ENCODE assay signal across 26 cellular contexts in the genomic region with DNA sequence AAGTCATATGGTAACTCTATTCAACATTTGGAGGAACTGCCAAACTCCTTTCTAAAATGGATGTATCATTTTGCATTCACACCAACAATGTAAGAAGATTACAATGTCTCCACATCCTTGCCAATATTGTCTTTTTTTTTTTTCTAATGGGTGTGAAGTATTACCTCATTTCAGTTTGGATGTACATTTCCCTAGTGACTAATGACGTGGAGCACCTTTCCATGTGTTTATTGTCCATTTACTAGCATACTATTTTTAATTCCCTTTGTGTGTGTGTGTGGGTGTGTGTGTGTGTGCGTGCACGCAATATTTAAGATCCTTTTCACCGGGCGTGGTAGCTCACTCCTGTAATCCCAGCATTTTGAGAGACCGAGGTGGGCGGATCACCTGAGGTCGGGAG.
"Had no signal": no experiment of that assay in that cellular context is flagged by ENCODE, and none has a peak within 500 bp of the region (broad histone marks: within the 10 kb centered on the region; RNA-seq: fewer than 3 reads in every experiment).

No MANE protein-coding gene starts in this region.

- H3K27me3 Mint-ChIP-seq: activated naive CD8-positive, alpha-beta T cell treated with anti-CD3 and anti-CD28 coated beads for 36 hours had no signal

- H3K4me3 ChIP-seq: adrenal gland, ascending aorta, esophagus muscularis mucosa, left ventricle myocardium inferior, lung, pancreas, prostate gland, spleen, suprapubic skin, tibial artery, upper lobe of right lung had no signal

- H3K4me1 ChIP-seq: adrenal gland, ascending aorta, left ventricle myocardium inferior, pancreas, prostate gland, spleen, suprapubic skin, tibial artery, upper lobe of right lung had no signal

- H3K36me3 ChIP-seq: adrenal gland, ascending aorta, esophagus muscularis mucosa, left ventricle myocardium inferior, pancreas, prostate gland, spleen, suprapubic skin, tibial artery, upper lobe of right lung had no signal

- DNase-seq: activated CD4-positive, alpha-beta T cell treated with anti-CD3 and anti-CD28 coated beads for 4 hours; activated CD4-positive, alpha-beta T cell treated with anti-CD3 and anti-CD28 coated beads, Interleukin-2, amount 50 U/mL, for 4 hours; activated CD8-positive, alpha-beta memory T cell treated with anti-CD3 and anti-CD28 coated beads for 24 hours; activated effector memory CD4-positive, alpha-beta T cell treated with anti-CD3 and anti-CD28 coated beads, Interleukin-2, amount 50 U/mL, for 16 hours; activated naive CD4-positive, alpha-beta T cell treated with anti-CD3 and anti-CD28 coated beads for 36 hours; activated naive CD8-positive, alpha-beta T cell treated with anti-CD3 and anti-CD28 coated beads for 36 hours; adrenal gland; caudate nucleus; cortex of kidney; glutamatergic neuron; left ventricle myocardium inferior; nucleus accumbens; spleen; stimulated activated naive CD4-positive, alpha-beta T cell; tibial artery; upper lobe of right lung had no signal

- H3K9me3 Mint-ChIP-seq: activated naive CD8-positive, alpha-beta T cell treated with anti-CD3 and anti-CD28 coated beads for 36 hours; activated T-helper 1 cell treated with anti-CD3 and anti-CD28 coated beads, Interleukin-12 subunit alpha, Interleukin-12 subunit beta, Interleukin-2, Interleukin-4 antibody, amounts not matched to agents 30 ng/mL and 10 ng/mL and 1 ng/mL, durations not matched to agents 14 hours and 24 hours and 36 hours; neural crest cell had no signal

- ATAC-seq: pancreas, upper lobe of right lung had no signal

- H3K9me3 ChIP-seq: adrenal gland, ascending aorta, esophagus muscularis mucosa, left ventricle myocardium inferior, pancreas, prostate gland, suprapubic skin, tibial artery, upper lobe of right lung had no signal

- H3K27ac Mint-ChIP-seq: activated naive CD4-positive, alpha-beta T cell treated with anti-CD3 and anti-CD28 coated beads for 36 hours; activated naive CD8-positive, alpha-beta T cell treated with anti-CD3 and anti-CD28 coated beads for 36 hours; activated T-helper 1 cell treated with anti-CD3 and anti-CD28 coated beads, Interleukin-12 subunit alpha, Interleukin-12 subunit beta, Interleukin-2, Interleukin-4 antibody, amounts not matched to agents 30 ng/mL and 10 ng/mL and 1 ng/mL, durations not matched to agents 14 hours and 24 hours and 36 hours; brain had no signal

- H3K4me1 Mint-ChIP-seq: activated naive CD8-positive, alpha-beta T cell treated with anti-CD3 and anti-CD28 coated beads for 36 hours; brain; neural crest cell had no signal

- H3K36me3 Mint-ChIP-seq: activated naive CD8-positive, alpha-beta T cell treated with anti-CD3 and anti-CD28 coated beads for 36 hours; brain had no signal

- H3K27ac ChIP-seq: adrenal gland, ascending aorta, esophagus muscularis mucosa, left ventricle myocardium inferior, pancreas, prostate gland, spleen, suprapubic skin, tibial artery, upper lobe of right lung, VCaP had no signal

- H3K4me3 Mint-ChIP-seq: activated naive CD4-positive, alpha-beta T cell treated with anti-CD3 and anti-CD28 coated beads for 36 hours; activated naive CD8-positive, alpha-beta T cell treated with anti-CD3 and anti-CD28 coated beads for 36 hours; activated T-helper 1 cell treated with anti-CD3 and anti-CD28 coated beads, Interleukin-12 subunit alpha, Interleukin-12 subunit beta, Interleukin-2, Interleukin-4 antibody, amounts not matched to agents 30 ng/mL and 10 ng/mL and 1 ng/mL, durations not matched to agents 14 hours and 24 hours and 36 hours; brain; neural crest cell had no signal

- H3K27me3 ChIP-seq: ascending aorta, esophagus muscularis mucosa, pancreas, suprapubic skin, tibial artery, upper lobe of right lung had no signal
